ENCODE assay signal across 22 cellular contexts in the genomic region with DNA sequence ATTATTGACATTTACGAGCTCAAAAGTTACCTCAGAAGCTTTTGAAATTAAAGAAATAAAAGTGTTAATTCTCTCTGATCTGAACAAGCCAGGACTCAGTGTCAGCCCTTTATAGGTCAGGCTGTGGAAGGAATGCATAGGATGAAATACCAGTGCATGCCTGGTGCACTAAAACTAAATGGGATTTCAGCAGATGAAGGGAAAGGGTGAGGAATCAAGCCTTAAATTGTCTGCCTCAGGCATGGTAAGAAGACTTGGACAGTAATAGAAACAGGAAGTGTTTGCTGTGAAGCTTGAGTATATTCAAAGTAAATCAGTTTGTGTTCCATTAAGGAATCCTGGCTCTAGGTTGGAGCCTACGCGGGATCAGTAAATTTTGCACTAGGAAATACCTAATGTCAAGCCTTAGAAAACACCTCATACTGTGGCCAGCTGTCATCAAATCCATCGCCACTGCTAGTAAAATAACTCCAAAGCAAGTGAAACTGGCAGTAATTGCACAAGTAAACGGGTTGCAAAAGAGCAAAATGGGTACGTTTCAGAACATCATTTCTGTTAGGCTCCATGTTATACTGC.
DNase-seq lines count a peak whose midpoint lies in the region; ATAC-seq and TF ChIP-seq lines count a peak whose summit lies in the region.
"Had no signal": no experiment of that assay in that cellular context is flagged by ENCODE, and none has a peak within 500 bp of the region (broad histone marks: within the 10 kb centered on the region; RNA-seq: fewer than 3 reads in every experiment).

No MANE protein-coding gene starts in this region.

- TF ChIP-seq CTCF in osteocyte (IDR thresholded peaks at IDR 0.05) = no peak
- no peak for TF ChIP-seq CTCF in natural killer cell (IDR thresholded peaks at IDR 0.05)

- ATAC-seq in natural killer cell = no peak
- ATAC-seq in sciatic nerve = no peak
- ATAC-seq: activated T-cell treated with anti-CD3 and anti-CD28 coated beads, Interleukin-2, amount 50 U/mL, for 72 hours; lower lobe of right lung; right lobe of liver; T-helper 17 cell had no signal

- peaks cover 50% of the 10 kb centered on the region for H3K4me1 Mint-ChIP-seq in osteocyte (ENCODE audit: unreplicated experiment)
- no peaks in the 10 kb centered on the region for H3K4me1 Mint-ChIP-seq in natural killer cell
- H3K4me1 Mint-ChIP-seq: activated CD4-positive, alpha-beta T cell treated with anti-CD3 and anti-CD28 coated beads, Interleukin-2, amount 10 ng/mL, durations not matched to agents 24 days and 14 days; activated naive CD4-positive, alpha-beta T cell treated with anti-CD3 and anti-CD28 coated beads, Interleukin-2, amount 50 U/mL, for 24 hours; CD4-positive, CD25-positive, alpha-beta regulatory T cell; T-helper 17 cell had no signal

- DNase-seq in EL = peak; percentile 8
- peak; percentile 11 for DNase-seq in KBM-7
- peak; percentile 71 for DNase-seq in cerebellar cortex (ENCODE audit: low spot score)
- DNase-seq in osteocyte (ENCODE audit: extremely low spot score, unreplicated experiment) = no peak
- DNase-seq in natural killer cell = no peak
- no peak for DNase-seq in HCEC 1CT
- no peak for DNase-seq in sciatic nerve (ENCODE audit: low spot score)
- DNase-seq: activated CD4-positive, alpha-beta T cell treated with anti-CD3 and anti-CD28 coated beads, Interleukin-2, amount 10 ng/mL, durations not matched to agents 24 days and 14 days; activated T-cell treated with anti-CD3 and anti-CD28 coated beads, Interleukin-2, amount 50 U/mL, for 72 hours; aorta; CD4-positive, CD25-positive, alpha-beta regulatory T cell; central memory CD4-positive, alpha-beta T cell; lower lobe of right lung; NCI-H1092 treated with DMSO at 0.1 percent for 48 hours; NCI-H1930; NCI-H345; NCI-H82; occipital lobe; right lobe of liver; substantia nigra; T-helper 17 cell had no signal

- H3K36me3 Mint-ChIP-seq in osteocyte (ENCODE audit: unreplicated experiment) (peaks cover 16% of the 10 kb centered on the region), natural killer cell (no peaks in the 10 kb centered on the region)
- H3K36me3 Mint-ChIP-seq: activated naive CD4-positive, alpha-beta T cell treated with anti-CD3 and anti-CD28 coated beads, Interleukin-2, amount 50 U/mL, for 24 hours; CD4-positive, CD25-positive, alpha-beta regulatory T cell had no signal

- in situ Hi-C loops in KBM-7 (cut with MboI; ENCODE audit: low pct_unique_long_range_greater_than_20kb, low sequenced_read_pairs) = no loop called here

- intact Hi-C loops in natural killer cell (cut with micrococcal nuclease) (no loop called here), sciatic nerve (cut with DNase I) (no loop called here)

- H3K4me3 Mint-ChIP-seq in osteocyte (ENCODE audit: unreplicated experiment) (no peak overlapping the region), natural killer cell (no peak overlapping the region)
- H3K4me3 Mint-ChIP-seq: activated CD4-positive, alpha-beta T cell treated with anti-CD3 and anti-CD28 coated beads, Interleukin-2, amount 10 ng/mL, durations not matched to agents 24 days and 14 days; activated naive CD4-positive, alpha-beta T cell treated with anti-CD3 and anti-CD28 coated beads, Interleukin-2, amount 50 U/mL, for 24 hours; activated T-cell treated with anti-CD3 and anti-CD28 coated beads, Interleukin-2, amount 50 U/mL, for 72 hours; T-helper 17 cell had no signal

- H3K27me3 Mint-ChIP-seq in osteocyte (ENCODE audit: unreplicated experiment) = no peaks in the 10 kb centered on the region
- peaks cover 0 to 17% of the 10 kb centered on the region in 2 donors for H3K27me3 Mint-ChIP-seq in natural killer cell (ENCODE audit: low read depth in 2 of 2)
- H3K27me3 Mint-ChIP-seq: activated CD4-positive, alpha-beta T cell treated with anti-CD3 and anti-CD28 coated beads, Interleukin-2, amount 10 ng/mL, durations not matched to agents 24 days and 14 days; activated naive CD4-positive, alpha-beta T cell treated with anti-CD3 and anti-CD28 coated beads, Interleukin-2, amount 50 U/mL, for 24 hours; CD4-positive, CD25-positive, alpha-beta regulatory T cell; T-helper 17 cell had no signal

- H3K27ac Mint-ChIP-seq in osteocyte (ENCODE audit: unreplicated experiment) (peak overlapping the region; percentile 49), natural killer cell (no peak overlapping the region)
- H3K27ac Mint-ChIP-seq: activated CD4-positive, alpha-beta T cell treated with anti-CD3 and anti-CD28 coated beads, Interleukin-2, amount 10 ng/mL, durations not matched to agents 24 days and 14 days; activated naive CD4-positive, alpha-beta T cell treated with anti-CD3 and anti-CD28 coated beads, Interleukin-2, amount 50 U/mL, for 24 hours; activated T-cell treated with anti-CD3 and anti-CD28 coated beads, Interleukin-2, amount 50 U/mL, for 72 hours; CD4-positive, CD25-positive, alpha-beta regulatory T cell; T-helper 17 cell had no signal

- peaks cover 9% of the 10 kb centered on the region for H3K9me3 Mint-ChIP-seq in osteocyte (ENCODE audit: unreplicated experiment)
- H3K9me3 Mint-ChIP-seq in natural killer cell = no peaks in the 10 kb centered on the region
- H3K9me3 Mint-ChIP-seq: activated CD4-positive, alpha-beta T cell treated with anti-CD3 and anti-CD28 coated beads, Interleukin-2, amount 10 ng/mL, durations not matched to agents 24 days and 14 days; activated naive CD4-positive, alpha-beta T cell treated with anti-CD3 and anti-CD28 coated beads, Interleukin-2, amount 50 U/mL, for 24 hours; activated T-cell treated with anti-CD3 and anti-CD28 coated beads, Interleukin-2, amount 50 U/mL, for 72 hours had no signal

Comparison
In these comparisons a context has a peak if more than half of its experiments do, and no peak if none do; other contexts are left out.
1. DNase-seq: peak in EL (single experiment), KBM-7 (single experiment) and cerebellar cortex (single experiment); none in osteocyte (single experiment), natural killer cell (single experiment), HCEC 1CT (single experiment) and sciatic nerve (single experiment).